ENCODE assay signal across 21 cellular contexts in the genomic region with DNA sequence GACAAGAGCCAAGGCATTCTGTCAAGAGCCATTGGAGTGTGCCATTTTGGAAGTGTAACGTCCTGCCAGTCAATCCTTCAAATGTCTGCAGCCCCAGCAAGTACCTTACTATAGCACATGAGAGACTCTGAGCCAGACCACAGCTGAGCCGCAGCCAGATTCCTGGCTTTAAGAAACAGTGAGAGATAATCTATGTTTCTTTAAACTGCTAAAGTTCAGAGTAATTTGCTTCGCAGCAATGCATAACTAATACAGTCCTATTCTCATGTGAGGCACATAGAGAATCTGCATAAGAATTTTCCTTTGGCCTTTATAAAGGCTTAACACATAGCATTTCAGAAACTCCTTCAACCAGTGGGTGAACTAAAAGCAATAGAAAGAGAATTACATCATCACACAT.
DNase-seq lines count a peak whose midpoint lies in the region; ATAC-seq, FAIRE-seq and TF ChIP-seq lines count a peak whose summit lies in the region.
"Had no signal": no experiment of that assay in that cellular context is flagged by ENCODE, and none has a peak within 500 bp of the region (broad histone marks: within the 10 kb centered on the region; RNA-seq: fewer than 3 reads in every experiment).

No MANE protein-coding gene starts in this region.

- H3K4me1 ChIP-seq in Loucy (ENCODE audit: insufficient read depth, low read length, poor library complexity, severe bottlenecking): peaks cover 15% of the 10 kb centered on the region
- H3K4me1 ChIP-seq: BLaER1, Caco-2 had no signal

- no peak overlapping the region for H3K9ac ChIP-seq in Loucy (ENCODE audit: low read depth, low read length, poor library complexity, severe bottlenecking)
- H3K9ac ChIP-seq: BLaER1, GM23248 had no signal

- no peaks in the 10 kb centered on the region for H4K20me1 ChIP-seq in Loucy (ENCODE audit: insufficient read depth, low read length, poor library complexity, severe bottlenecking)
- H4K20me1 ChIP-seq: BLaER1 had no signal

- H3K4me3 Mint-ChIP-seq in activated T-helper 1 cell treated with anti-CD3 and anti-CD28 coated beads, Interleukin-12 subunit alpha, Interleukin-12 subunit beta, Interleukin-2, Interleukin-4 antibody, amounts not matched to agents 30 ng/mL and 10 ng/mL and 1 ng/mL, durations not matched to agents 14 hours and 24 hours and 36 hours: no peak overlapping the region
- H3K4me3 Mint-ChIP-seq: CD4-positive, alpha-beta memory T cell had no signal

- no peaks in the 10 kb centered on the region for H3K4me1 Mint-ChIP-seq in activated T-helper 1 cell treated with anti-CD3 and anti-CD28 coated beads, Interleukin-12 subunit alpha, Interleukin-12 subunit beta, Interleukin-2, Interleukin-4 antibody, amounts not matched to agents 30 ng/mL and 10 ng/mL and 1 ng/mL, durations not matched to agents 14 hours and 24 hours and 36 hours (ENCODE audit: low read depth)
- H3K4me1 Mint-ChIP-seq: CD4-positive, alpha-beta memory T cell had no signal

- no peak for ATAC-seq in GM21786 (IDR thresholded peaks at IDR 0.05; ENCODE audit: unreplicated experiment)
- ATAC-seq: GM12878 had no signal

- TF ChIP-seq CTCF in D721Med (IDR thresholded peaks at IDR 0.05; ENCODE audit: insufficient read depth, missing control alignments) (no peak), Loucy (conservative IDR thresholded peaks at IDR 0.05; ENCODE audit: low read length) (no peak), astrocyte of the cerebellum (IDR thresholded peaks at IDR 0.05; ENCODE audit: low read depth, low read length, missing control alignments) (no peak)

- intact Hi-C loops in activated T-helper 1 cell treated with anti-CD3 and anti-CD28 coated beads, Interleukin-12 subunit alpha, Interleukin-12 subunit beta, Interleukin-2, Interleukin-4 antibody, amounts not matched to agents 30 ng/mL and 10 ng/mL and 1 ng/mL, durations not matched to agents 14 hours and 24 hours and 36 hours (cut with micrococcal nuclease): no loop called here

- peaks cover 2% of the 10 kb centered on the region for H3K27me3 Mint-ChIP-seq in activated T-helper 1 cell treated with anti-CD3 and anti-CD28 coated beads, Interleukin-12 subunit alpha, Interleukin-12 subunit beta, Interleukin-2, Interleukin-4 antibody, amounts not matched to agents 30 ng/mL and 10 ng/mL and 1 ng/mL, durations not matched to agents 14 hours and 24 hours and 36 hours (ENCODE audit: insufficient read depth)
- H3K27me3 Mint-ChIP-seq: CD4-positive, alpha-beta memory T cell had no signal

- no peaks in the 10 kb centered on the region for H3K9me2 ChIP-seq in Loucy (replicated peaks; ENCODE audit: low read depth, low read length)

- H3K4me2 ChIP-seq in Loucy (ENCODE audit: low read depth, low read length, poor library complexity, severe bottlenecking): no peak overlapping the region
- H3K4me2 ChIP-seq: BLaER1 had no signal

- H3K4me3 ChIP-seq in Loucy (ENCODE audit: low read length, poor library complexity, severe bottlenecking): no peak overlapping the region
- H3K4me3 ChIP-seq in astrocyte of the cerebellum (ENCODE audit: low read depth, low read length): no peak overlapping the region
- H3K4me3 ChIP-seq: BLaER1, GM12878, GM23248 had no signal

- H3K27ac Mint-ChIP-seq in activated T-helper 1 cell treated with anti-CD3 and anti-CD28 coated beads, Interleukin-12 subunit alpha, Interleukin-12 subunit beta, Interleukin-2, Interleukin-4 antibody, amounts not matched to agents 30 ng/mL and 10 ng/mL and 1 ng/mL, durations not matched to agents 14 hours and 24 hours and 36 hours: no peak overlapping the region
- H3K27ac Mint-ChIP-seq: CD4-positive, alpha-beta memory T cell had no signal

- in situ Hi-C loops in astrocyte of the cerebellum (cut with HindIII; ENCODE audit: low sequenced_read_pairs): no loop called here

- FAIRE-seq in D721Med (lab: Jason Lieb, UNC): peak; percentile 58
- FAIRE-seq: GM12878 had no signal

- H3K27me3 ChIP-seq in Loucy (ENCODE audit: insufficient read depth, low read length, poor library complexity, severe bottlenecking): no peaks in the 10 kb centered on the region
- H3K27me3 ChIP-seq: BLaER1 had no signal

- H3K79me2 ChIP-seq in Loucy (ENCODE audit: insufficient read depth, low read length): no peaks in the 10 kb centered on the region

- no peaks in the 10 kb centered on the region for H3K9me3 Mint-ChIP-seq in activated T-helper 1 cell treated with anti-CD3 and anti-CD28 coated beads, Interleukin-12 subunit alpha, Interleukin-12 subunit beta, Interleukin-2, Interleukin-4 antibody, amounts not matched to agents 30 ng/mL and 10 ng/mL and 1 ng/mL, durations not matched to agents 14 hours and 24 hours and 36 hours

- no peak for DNase-seq in D721Med (ENCODE audit: insufficient read length, low spot score)
- DNase-seq in astrocyte of the cerebellum (ENCODE audit: low read depth): peak; percentile 15
- DNase-seq in iPS DF 4.7 (ENCODE audit: extremely low read depth, low spot score): peak; percentile 2
- no peak for DNase-seq in activated CD4-positive, CD25-positive, alpha-beta regulatory T cell treated with anti-CD3 and anti-CD28 coated beads, Interleukin-2, amount 50 U/mL, for 72 hours
- DNase-seq in activated CD4-positive, alpha-beta T cell treated with anti-CD3 and anti-CD28 coated beads, Interleukin-2, amount 50 U/mL, for 1 hour: no peak
- DNase-seq in activated T-helper 1 cell treated with anti-CD3 and anti-CD28 coated beads, Interleukin-12 subunit alpha, Interleukin-12 subunit beta, Interleukin-2, Interleukin-4 antibody, amounts not matched to agents 30 ng/mL and 10 ng/mL and 1 ng/mL, durations not matched to agents 14 hours and 24 hours and 36 hours (ENCODE audit: low spot score): no peak
- DNase-seq: ACHN; Caco-2; CD4-positive, alpha-beta memory T cell; DND-41; GM23248; KBM-7; NCI-H1092 treated with DMSO at 0.1 percent for 48 hours; NCI-H1436 treated with DMSO at 0.1 percent for 48 hours; NCI-H1930; NCI-H69; SIG-M5 had no signal

- no peaks in the 10 kb centered on the region for H3K36me3 Mint-ChIP-seq in activated T-helper 1 cell treated with anti-CD3 and anti-CD28 coated beads, Interleukin-12 subunit alpha, Interleukin-12 subunit beta, Interleukin-2, Interleukin-4 antibody, amounts not matched to agents 30 ng/mL and 10 ng/mL and 1 ng/mL, durations not matched to agents 14 hours and 24 hours and 36 hours (ENCODE audit: low read depth)
- H3K36me3 Mint-ChIP-seq: CD4-positive, alpha-beta memory T cell had no signal

- H3K9me3 ChIP-seq in Loucy (ENCODE audit: insufficient read depth, low read depth, low read length): 0 out of 2 replicates have a peak, but pooled peaks cover 2% of the 10 kb centered on the region
- H3K9me3 ChIP-seq: BLaER1, Caco-2 had no signal

- H2AFZ ChIP-seq in Loucy (ENCODE audit: low read length): peak overlapping the region; percentile 27; the same call in 1 of the 2 replicates

- H3K36me3 ChIP-seq in Loucy (ENCODE audit: insufficient read depth, low read length): no peaks in the 10 kb centered on the region
- H3K36me3 ChIP-seq: BLaER1 had no signal

- H3F3A ChIP-seq in Loucy (ENCODE audit: low read depth): no peaks in the 10 kb centered on the region

Comparison
In these comparisons a context has a peak if more than half of its experiments do, and no peak if none do; other contexts are left out.
1. DNase-seq: peak in astrocyte of the cerebellum (single experiment) and iPS DF 4.7 (single experiment); none in D721Med (single experiment), activated CD4-positive, CD25-positive, alpha-beta regulatory T cell treated with anti-CD3 and anti-CD28 coated beads, Interleukin-2, amount 50 U/mL, for 72 hours (single experiment), activated CD4-positive, alpha-beta T cell treated with anti-CD3 and anti-CD28 coated beads, Interleukin-2, amount 50 U/mL, for 1 hour (single experiment) and activated T-helper 1 cell treated with anti-CD3 and anti-CD28 coated beads, Interleukin-12 subunit alpha, Interleukin-12 subunit beta, Interleukin-2, Interleukin-4 antibody, amounts not matched to agents 30 ng/mL and 10 ng/mL and 1 ng/mL, durations not matched to agents 14 hours and 24 hours and 36 hours (single experiment).